1 cellular context compared by ENCODE assay signal in genomic region chr14:96077983-96078686, GRCh38.
TF ChIP-seq lines count a peak whose summit lies in the region.

No MANE protein-coding gene starts in this region.

TF ChIP-seq in GM12878, 131 proteins besides CTCF, POLR2A, EP300 and RAD21 (continued from another document):
- TF ChIP-seq, protein P1, sequence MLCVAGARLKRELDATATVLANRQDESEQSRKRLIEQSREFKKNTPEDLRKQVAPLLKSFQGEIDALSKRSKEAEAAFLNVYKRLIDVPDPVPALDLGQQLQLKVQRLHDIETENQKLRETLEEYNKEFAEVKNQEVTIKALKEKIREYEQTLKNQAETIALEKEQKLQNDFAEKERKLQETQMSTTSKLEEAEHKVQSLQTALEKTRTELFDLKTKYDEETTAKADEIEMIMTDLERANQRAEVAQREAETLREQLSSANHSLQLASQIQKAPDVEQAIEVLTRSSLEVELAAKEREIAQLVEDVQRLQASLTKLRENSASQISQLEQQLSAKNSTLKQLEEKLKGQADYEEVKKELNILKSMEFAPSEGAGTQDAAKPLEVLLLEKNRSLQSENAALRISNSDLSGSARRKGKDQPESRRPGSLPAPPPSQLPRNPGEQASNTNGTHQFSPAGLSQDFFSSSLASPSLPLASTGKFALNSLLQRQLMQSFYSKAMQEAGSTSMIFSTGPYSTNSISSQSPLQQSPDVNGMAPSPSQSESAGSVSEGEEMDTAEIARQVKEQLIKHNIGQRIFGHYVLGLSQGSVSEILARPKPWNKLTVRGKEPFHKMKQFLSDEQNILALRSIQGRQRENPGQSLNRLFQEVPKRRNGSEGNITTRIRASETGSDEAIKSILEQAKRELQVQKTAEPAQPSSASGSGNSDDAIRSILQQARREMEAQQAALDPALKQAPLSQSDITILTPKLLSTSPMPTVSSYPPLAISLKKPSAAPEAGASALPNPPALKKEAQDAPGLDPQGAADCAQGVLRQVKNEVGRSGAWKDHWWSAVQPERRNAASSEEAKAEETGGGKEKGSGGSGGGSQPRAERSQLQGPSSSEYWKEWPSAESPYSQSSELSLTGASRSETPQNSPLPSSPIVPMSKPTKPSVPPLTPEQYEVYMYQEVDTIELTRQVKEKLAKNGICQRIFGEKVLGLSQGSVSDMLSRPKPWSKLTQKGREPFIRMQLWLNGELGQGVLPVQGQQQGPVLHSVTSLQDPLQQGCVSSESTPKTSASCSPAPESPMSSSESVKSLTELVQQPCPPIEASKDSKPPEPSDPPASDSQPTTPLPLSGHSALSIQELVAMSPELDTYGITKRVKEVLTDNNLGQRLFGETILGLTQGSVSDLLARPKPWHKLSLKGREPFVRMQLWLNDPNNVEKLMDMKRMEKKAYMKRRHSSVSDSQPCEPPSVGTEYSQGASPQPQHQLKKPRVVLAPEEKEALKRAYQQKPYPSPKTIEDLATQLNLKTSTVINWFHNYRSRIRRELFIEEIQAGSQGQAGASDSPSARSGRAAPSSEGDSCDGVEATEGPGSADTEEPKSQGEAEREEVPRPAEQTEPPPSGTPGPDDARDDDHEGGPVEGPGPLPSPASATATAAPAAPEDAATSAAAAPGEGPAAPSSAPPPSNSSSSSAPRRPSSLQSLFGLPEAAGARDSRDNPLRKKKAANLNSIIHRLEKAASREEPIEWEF (IDR thresholded peaks at IDR 0.05; ENCODE audit: insufficient replicate concordance, low read depth, low read length) = no peak
TF ChIP-seq in GM12878: peak in this region for 16.
